18 cellular contexts compared by ENCODE assay signal in the genomic region with DNA sequence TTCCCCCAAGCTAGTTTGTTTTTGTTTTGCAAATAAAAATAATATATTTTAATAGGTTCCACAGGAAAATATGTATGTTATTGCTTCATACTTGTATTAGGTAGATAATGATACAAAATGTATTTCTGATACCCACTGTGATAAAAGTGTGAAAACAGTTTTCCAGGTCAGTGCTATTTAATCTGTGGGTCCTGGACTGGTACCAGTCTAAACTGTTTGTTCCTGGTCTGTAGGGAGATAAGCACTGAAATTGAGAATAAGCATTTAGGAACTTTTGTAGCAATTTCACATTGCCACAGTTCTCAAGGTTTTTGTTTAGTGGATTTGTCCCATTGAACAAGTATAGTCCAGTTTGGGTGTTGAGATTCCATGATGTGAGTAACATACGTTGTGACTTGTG.
"Had no signal": no experiment of that assay in that cellular context is flagged by ENCODE, and none has a peak within 500 bp of the region (broad histone marks: within the 10 kb centered on the region; RNA-seq: fewer than 3 reads in every experiment).

No MANE protein-coding gene starts in this region.

- DNase-seq: activated CD4-positive, alpha-beta T cell treated with anti-CD3 and anti-CD28 coated beads, Interleukin-2, amount 50 U/mL, for 4 hours; activated CD8-positive, alpha-beta memory T cell treated with anti-CD3 and anti-CD28 coated beads, Interleukin-2, amount 10 ng/mL, durations not matched to agents 7 days and 5 days; activated effector memory CD4-positive, alpha-beta T cell treated with anti-CD3 and anti-CD28 coated beads, Interleukin-2, amount 50 U/mL, for 16 hours; activated T-cell treated with anti-CD3 and anti-CD28 coated beads, Interleukin-2, amount 50 U/mL, for 4 hours; amygdala; foreskin melanocyte; hippocampal formation; midbrain; naive B cell; posterior cingulate gyrus; right cardiac atrium; stimulated activated CD4-positive, alpha-beta T cell treated with anti-CD3 and anti-CD28 coated beads, Interleukin-12 subunit alpha, Interleukin-12 subunit beta, amount 100 ng/mL, for 4 hours; stimulated activated naive CD4-positive, alpha-beta T cell treated with Interleukin-2 at 50 U/mL for 16 hours; upper lobe of right lung had no signal

- H3K4me3 ChIP-seq: breast epithelium, lung, upper lobe of right lung had no signal

- H3K27ac ChIP-seq: upper lobe of right lung had no signal

- H3K9me3 ChIP-seq: breast epithelium, upper lobe of right lung had no signal

- ATAC-seq: activated CD4-positive, CD25-positive, alpha-beta regulatory T cell treated with anti-CD3 and anti-CD28 coated beads, Interleukin-2, amount 50 U/mL, for 24 hours; activated CD8-positive, alpha-beta memory T cell treated with anti-CD3 and anti-CD28 coated beads, Interleukin-2, amount 10 ng/mL, durations not matched to agents 7 days and 5 days; activated naive CD4-positive, alpha-beta T cell treated with anti-CD3 and anti-CD28 coated beads, Interleukin-2, amount 50 U/mL, for 72 hours; activated T-cell treated with anti-CD3 and anti-CD28 coated beads, Interleukin-2, amount 50 U/mL, for 4 hours; upper lobe of right lung had no signal

- H3K27me3 ChIP-seq: breast epithelium, upper lobe of right lung had no signal

- H3K36me3 ChIP-seq: breast epithelium, upper lobe of right lung had no signal
